ENCODE assay signal across 21 cellular contexts in genomic region chr16:89351645-89352044, GRCh38.
DNase-seq lines count a peak whose midpoint lies in the region; ATAC-seq and TF ChIP-seq lines count a peak whose summit lies in the region.
"Had no signal": no experiment of that assay in that cellular context is flagged by ENCODE, and none has a peak within 500 bp of the region (broad histone marks: within the 10 kb centered on the region; RNA-seq: fewer than 3 reads in every experiment).

No MANE protein-coding gene starts in this region.

- no peak overlapping the region for H3K27ac ChIP-seq in SJCRH30
- H3K27ac ChIP-seq: C4-2B, parathyroid adenoma had no signal

- intact Hi-C loops in activated naive CD4-positive, alpha-beta T cell treated with anti-CD3 and anti-CD28 coated beads for 36 hours (cut with micrococcal nuclease): no loop called here
- intact Hi-C loops in activated CD8-positive, alpha-beta T cell treated with anti-CD3 and anti-CD28 coated beads for 36 hours (cut with micrococcal nuclease): loop anchor here (10.0 kb wide), 1 partner anchor 133 kb away; no protein-coding TSS in a partner anchor

- no peak for ATAC-seq in activated naive CD4-positive, alpha-beta T cell treated with anti-CD3 and anti-CD28 coated beads, Interleukin-2, amount 50 U/mL, for 72 hours
- no peak for ATAC-seq in activated CD8-positive, alpha-beta T cell treated with anti-CD3 and anti-CD28 coated beads for 36 hours

- no peaks in the 10 kb centered on the region for H3K9me3 Mint-ChIP-seq in activated naive CD4-positive, alpha-beta T cell treated with anti-CD3 and anti-CD28 coated beads for 36 hours
- no peaks in the 10 kb centered on the region for H3K9me3 Mint-ChIP-seq in activated naive CD4-positive, alpha-beta T cell treated with anti-CD3 and anti-CD28 coated beads, Interleukin-2, amount 50 U/mL, for 72 hours
- H3K9me3 Mint-ChIP-seq in activated CD8-positive, alpha-beta T cell treated with anti-CD3 and anti-CD28 coated beads for 36 hours: no peaks in the 10 kb centered on the region
- H3K9me3 Mint-ChIP-seq in immature natural killer cell (no peaks in the 10 kb centered on the region), progenitor cell of endocrine pancreas (ENCODE audit: low read depth) (no peaks in the 10 kb centered on the region)
- H3K9me3 Mint-ChIP-seq: activated CD4-positive, alpha-beta memory T cell treated with anti-CD3 and anti-CD28 coated beads, Interleukin-2, amount 10 ng/mL, durations not matched to agents 7 days and 5 days; activated T-helper 1 cell treated with anti-CD3 and anti-CD28 coated beads, Interleukin-12 subunit alpha, Interleukin-12 subunit beta, Interleukin-2, Interleukin-4 antibody, amounts not matched to agents 30 ng/mL and 10 ng/mL and 1 ng/mL, durations not matched to agents 14 hours and 24 hours and 36 hours had no signal

- no peak overlapping the region for H3K4me3 ChIP-seq in SJCRH30
- H3K4me3 ChIP-seq: lung had no signal

- no peaks in the 10 kb centered on the region for H3K27me3 ChIP-seq in SJCRH30

- no peaks in the 10 kb centered on the region for H3K9me3 ChIP-seq in SJCRH30 (replicated peaks)

- H3K4me1 Mint-ChIP-seq in activated naive CD4-positive, alpha-beta T cell treated with anti-CD3 and anti-CD28 coated beads for 36 hours (ENCODE audit: low read depth): peaks cover 91% of the 10 kb centered on the region
- peaks cover 85% of the 10 kb centered on the region for H3K4me1 Mint-ChIP-seq in activated CD8-positive, alpha-beta T cell treated with anti-CD3 and anti-CD28 coated beads for 36 hours (ENCODE audit: low read depth)
- H3K4me1 Mint-ChIP-seq in immature natural killer cell (peaks cover 89 to 91% of the 10 kb centered on the region in 2 donors), progenitor cell of endocrine pancreas (ENCODE audit: low read depth) (peaks cover 28% of the 10 kb centered on the region)

- H3K4me1 ChIP-seq in SJCRH30: no peaks in the 10 kb centered on the region
- H3K4me1 ChIP-seq: parathyroid adenoma had no signal

- no peak for DNase-seq in activated naive CD4-positive, alpha-beta T cell treated with anti-CD3 and anti-CD28 coated beads for 36 hours
- no peak for DNase-seq in activated naive CD4-positive, alpha-beta T cell treated with anti-CD3 and anti-CD28 coated beads, Interleukin-2, amount 50 U/mL, for 72 hours (ENCODE audit: low spot score in 2 of 2)
- DNase-seq in activated CD8-positive, alpha-beta T cell treated with anti-CD3 and anti-CD28 coated beads for 36 hours: no peak
- DNase-seq in immature natural killer cell (no peak), progenitor cell of endocrine pancreas (ENCODE audit: low spot score, unreplicated experiment) (no peak), NOMO-1 treated with DMSO at 0.1 percent for 48 hours (lab: John Stamatoyannopoulos, UW; ENCODE audit: unreplicated experiment) (no peak), SJCRH30 (no peak), dedifferentiated amniotic fluid mesenchymal stem cell (ENCODE audit: extremely low spot score) (no peak)
- DNase-seq: activated CD4-positive, alpha-beta memory T cell treated with anti-CD3 and anti-CD28 coated beads, Interleukin-2, amount 10 ng/mL, durations not matched to agents 7 days and 5 days; amniotic stem cell; central memory CD4-positive, alpha-beta T cell; DMS 273 treated with DMSO at 0.1 percent for 48 hours; effector CD4-positive, alpha-beta T cell; NCI-H1105; NCI-H510A treated with DMSO at 0.1 percent for 48 hours; stimulated activated CD4-positive, alpha-beta T cell treated with anti-CD3 and anti-CD28 coated beads, Interleukin-4, amount 100 ng/mL, for 24 hours; SW 1271 had no signal

- peaks cover 17% of the 10 kb centered on the region for H3K36me3 Mint-ChIP-seq in activated naive CD4-positive, alpha-beta T cell treated with anti-CD3 and anti-CD28 coated beads for 36 hours (ENCODE audit: low read depth)
- H3K36me3 Mint-ChIP-seq in activated naive CD4-positive, alpha-beta T cell treated with anti-CD3 and anti-CD28 coated beads, Interleukin-2, amount 50 U/mL, for 72 hours: peaks cover 0 to 6% of the 10 kb centered on the region in 2 donors
- peaks cover 40% of the 10 kb centered on the region for H3K36me3 Mint-ChIP-seq in activated CD8-positive, alpha-beta T cell treated with anti-CD3 and anti-CD28 coated beads for 36 hours (ENCODE audit: low read depth)
- H3K36me3 Mint-ChIP-seq in immature natural killer cell (no peaks in the 10 kb centered on the region), progenitor cell of endocrine pancreas (ENCODE audit: insufficient read depth) (peaks cover 3% of the 10 kb centered on the region)

- TF ChIP-seq CTCF in activated CD8-positive, alpha-beta T cell treated with anti-CD3 and anti-CD28 coated beads for 36 hours (IDR thresholded peaks at IDR 0.05): no peak
- TF ChIP-seq CTCF in progenitor cell of endocrine pancreas (IDR thresholded peaks at IDR 0.05; ENCODE audit: unreplicated experiment): no peak

- H3K27me3 Mint-ChIP-seq in activated naive CD4-positive, alpha-beta T cell treated with anti-CD3 and anti-CD28 coated beads for 36 hours (ENCODE audit: low read depth): no peaks in the 10 kb centered on the region
- H3K27me3 Mint-ChIP-seq in activated CD8-positive, alpha-beta T cell treated with anti-CD3 and anti-CD28 coated beads for 36 hours: no peaks in the 10 kb centered on the region
- H3K27me3 Mint-ChIP-seq in immature natural killer cell (ENCODE audit: low read depth in 3 of 3) (peaks cover 0 to 2% (median 2%) of the 10 kb centered on the region in 3 donors), progenitor cell of endocrine pancreas (no peaks in the 10 kb centered on the region)
- H3K27me3 Mint-ChIP-seq: activated CD4-positive, alpha-beta memory T cell treated with anti-CD3 and anti-CD28 coated beads, Interleukin-2, amount 10 ng/mL, durations not matched to agents 7 days and 5 days had no signal

- peaks cover 10% of the 10 kb centered on the region for H3K36me3 ChIP-seq in SJCRH30

- peak overlapping the region; percentile 28 for H3K27ac Mint-ChIP-seq in activated naive CD4-positive, alpha-beta T cell treated with anti-CD3 and anti-CD28 coated beads for 36 hours
- peak overlapping the region in 1 of 2 donors; percentile 58 for H3K27ac Mint-ChIP-seq in activated naive CD4-positive, alpha-beta T cell treated with anti-CD3 and anti-CD28 coated beads, Interleukin-2, amount 50 U/mL, for 72 hours
- H3K27ac Mint-ChIP-seq in activated CD8-positive, alpha-beta T cell treated with anti-CD3 and anti-CD28 coated beads for 36 hours: peak overlapping the region; percentile 70
- H3K27ac Mint-ChIP-seq in immature natural killer cell (peak overlapping the region in 2 of 6 donors; percentile 16 to 56), progenitor cell of endocrine pancreas (peak overlapping the region; percentile 64)

- H3K4me3 Mint-ChIP-seq in activated naive CD4-positive, alpha-beta T cell treated with anti-CD3 and anti-CD28 coated beads for 36 hours: no peak overlapping the region
- H3K4me3 Mint-ChIP-seq in activated CD8-positive, alpha-beta T cell treated with anti-CD3 and anti-CD28 coated beads for 36 hours: no peak overlapping the region
- peak overlapping the region; percentile 25 to 75 (median 62) for H3K4me3 Mint-ChIP-seq in immature natural killer cell
- no peak overlapping the region for H3K4me3 Mint-ChIP-seq in progenitor cell of endocrine pancreas (ENCODE audit: low read depth)
- H3K4me3 Mint-ChIP-seq: activated CD4-positive, alpha-beta memory T cell treated with anti-CD3 and anti-CD28 coated beads, Interleukin-2, amount 10 ng/mL, durations not matched to agents 7 days and 5 days; activated T-helper 1 cell treated with anti-CD3 and anti-CD28 coated beads, Interleukin-12 subunit alpha, Interleukin-12 subunit beta, Interleukin-2, Interleukin-4 antibody, amounts not matched to agents 30 ng/mL and 10 ng/mL and 1 ng/mL, durations not matched to agents 14 hours and 24 hours and 36 hours had no signal

- POLR2A ChIA-PET in activated CD8-positive, alpha-beta T cell treated with anti-CD3 and anti-CD28 coated beads for 36 hours (lab: Charles Lee): interaction anchor here (1.0 to 2.2 kb wide), 4 partner anchors 10 to 36 kb away, joined by 3 to 13 read pairs (median 8); no protein-coding TSS in a partner anchor

- CTCF ChIA-PET in activated naive CD4-positive, alpha-beta T cell treated with anti-CD3 and anti-CD28 coated beads for 36 hours (lab: Charles Lee): no interaction called here
- CTCF ChIA-PET in activated CD8-positive, alpha-beta T cell treated with anti-CD3 and anti-CD28 coated beads for 36 hours (lab: Charles Lee): interaction anchor here (2.2 kb wide), 1 partner anchor 10 kb away, joined by 12 read pairs; no protein-coding TSS in a partner anchor

Comparison
In these comparisons a context has a peak if more than half of its experiments do, and no peak if none do; other contexts are left out.
1. H3K4me3 Mint-ChIP-seq: peak in immature natural killer cell (5 of 5); none in activated naive CD4-positive, alpha-beta T cell treated with anti-CD3 and anti-CD28 coated beads for 36 hours (single experiment), activated CD8-positive, alpha-beta T cell treated with anti-CD3 and anti-CD28 coated beads for 36 hours (single experiment) and progenitor cell of endocrine pancreas (single experiment).